22 cellular contexts compared by ENCODE assay signal in genomic region chr4:162565730-162566129, GRCh38.
"Had no signal": no experiment of that assay in that cellular context is flagged by ENCODE, and none has a peak within 500 bp of the region (broad histone marks: within the 10 kb centered on the region; RNA-seq: fewer than 3 reads in every experiment).

No MANE protein-coding gene starts in this region.

- H3K4me3 ChIP-seq: colonic mucosa, esophagus squamous epithelium, gastrocnemius medialis, heart right ventricle, left lung, lower lobe of right lung, mucosa of descending colon had no signal

- H3K36me3 ChIP-seq: colonic mucosa, esophagus squamous epithelium, gastrocnemius medialis, heart right ventricle, left lung, lower lobe of right lung had no signal

- DNase-seq: colonic mucosa; cortex of kidney; effector CD8-positive, alpha-beta T cell; effector memory CD8-positive, alpha-beta T cell; endodermal cell; erythroblast; esophagus squamous epithelium; foreskin fibroblast; foreskin melanocyte; gastrocnemius medialis; glutamatergic neuron; head of caudate nucleus; heart right ventricle; hippocampal formation; left cardiac atrium; left lung; left ventricle myocardium superior; lower lobe of right lung; mesenchymal stem cell; mucosa of descending colon; naive B cell had no signal

- H3K27me3 ChIP-seq: colonic mucosa, esophagus squamous epithelium, gastrocnemius medialis, heart right ventricle, left lung had no signal

- H3K9me3 ChIP-seq: colonic mucosa, esophagus squamous epithelium, gastrocnemius medialis, heart right ventricle, left lung, lower lobe of right lung, mucosa of descending colon had no signal

- H3K27ac ChIP-seq: colonic mucosa, epithelial cell of prostate, esophagus squamous epithelium, gastrocnemius medialis, heart right ventricle, left lung, lower lobe of right lung had no signal
